Comparison of ENCODE assay signal across 1 cellular context in genomic region chr11:64900774-64901173, GRCh38.
TF ChIP-seq lines count a peak whose summit lies in the region.

No MANE protein-coding gene starts in this region.

TF ChIP-seq in HCT116, 20 proteins besides CTCF, POLR2A, EP300 and RAD21:
- TF ChIP-seq MAX (IDR thresholded peaks at IDR 0.05) (no peak), SP1 (IDR thresholded peaks at IDR 0.05; ENCODE audit: low read depth) (no peak), ZBTB33 (IDR thresholded peaks at IDR 0.05; ENCODE audit: extremely low read depth, insufficient replicate concordance, low read length) (no peak), POLR2AphosphoS5 (IDR thresholded peaks at IDR 0.05; ENCODE audit: low read depth, low read length) (no peak), TCF7L2 (IDR thresholded peaks at IDR 0.05; ENCODE audit: borderline replicate concordance, extremely low read depth, insufficient read depth, insufficient read length) (no peak), EGR1 (IDR thresholded peaks at IDR 0.05; ENCODE audit: low read depth) (no peak), CEBPB (IDR thresholded peaks at IDR 0.05; ENCODE audit: low read depth) (no peak), ZFX (IDR thresholded peaks at IDR 0.05) (no peak), EZH2phosphoT487 (IDR thresholded peaks at IDR 0.05; ENCODE audit: borderline replicate concordance) (no peak), REST (IDR thresholded peaks at IDR 0.05; ENCODE audit: low read depth) (no peak), SIN3A (IDR thresholded peaks at IDR 0.05; ENCODE audit: low read depth) (no peak)
